Comparison of ENCODE assay signal across 11 cellular contexts in the genomic region with DNA sequence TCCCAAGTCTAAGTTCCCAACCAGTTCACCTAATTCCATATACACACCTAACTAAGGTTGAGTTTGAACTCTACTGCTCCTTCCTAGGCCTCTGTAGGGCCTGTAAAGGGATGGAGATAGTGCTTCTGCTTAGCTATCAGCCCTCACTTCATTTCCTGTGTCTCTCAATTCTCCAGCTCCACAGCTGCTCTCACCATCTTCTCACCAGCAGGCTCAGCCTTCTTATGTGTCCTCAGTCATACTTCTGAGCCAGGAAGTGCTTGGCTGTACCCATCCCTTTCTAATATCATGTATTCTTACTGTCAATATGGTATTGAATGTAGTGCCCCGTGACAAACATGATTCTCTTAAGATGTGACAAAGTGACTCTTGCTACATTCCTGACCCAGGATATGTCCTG.
DNase-seq lines count a peak whose midpoint lies in the region; ATAC-seq and TF ChIP-seq lines count a peak whose summit lies in the region.
"Had no signal": no experiment of that assay in that cellular context is flagged by ENCODE, and none has a peak within 500 bp of the region (broad histone marks: within the 10 kb centered on the region; RNA-seq: fewer than 3 reads in every experiment).

No MANE protein-coding gene starts in this region.

- H3K4me3 Mint-ChIP-seq in naive thymus-derived CD8-positive, alpha-beta T cell = no peak overlapping the region
- H3K4me3 Mint-ChIP-seq in endodermal cell = no peak overlapping the region
- H3K4me3 Mint-ChIP-seq: B cell; CD8-positive, alpha-beta T cell; GM23338 had no signal

- H3K27ac Mint-ChIP-seq in naive thymus-derived CD8-positive, alpha-beta T cell = peak overlapping the region in 6 of 10 donors; percentile 7 to 72 (median 54)
- no peak overlapping the region for H3K27ac Mint-ChIP-seq in endodermal cell
- H3K27ac Mint-ChIP-seq: B cell; CD8-positive, alpha-beta T cell; GM23338 had no signal

- H3K4me1 ChIP-seq in endodermal cell (ENCODE audit: control insufficient read depth, insufficient read depth, low read length) = no peaks in the 10 kb centered on the region
- H3K4me1 ChIP-seq: BLaER1 treated with 17β-estradiol and CSF1 and Interleukin-3, amounts not matched to agents 10 nM and 100 nM had no signal

- TF ChIP-seq CTCF in endodermal cell (conservative IDR thresholded peaks at IDR 0.05) = no peak

- POLR2A ChIA-PET in naive thymus-derived CD8-positive, alpha-beta T cell (lab: Charles Lee) = no interaction called here

- no peaks in the 10 kb centered on the region for H3K9me3 ChIP-seq in endodermal cell (ENCODE audit: control insufficient read depth, low read length)
- H3K9me3 ChIP-seq: BLaER1 treated with 17β-estradiol and CSF1 and Interleukin-3, amounts not matched to agents 10 nM and 100 nM had no signal

- WGBS in endodermal cell (ENCODE audit: insufficient coverage in 1 of 2, insufficient read length in 1 of 2), 2 experiments = 97% methylated on average over 1 of the region's 1 CpG; no CpG with 5 or more reads in 1 of the 2 experiments

- DNase-seq in DMS53 treated with DMSO at 0.1 percent for 48 hours (lab: John Stamatoyannopoulos, UW; ENCODE audit: unreplicated experiment) (peak; percentile 67), NCI-H446 treated with DMSO at 0.1 percent for 48 hours (lab: John Stamatoyannopoulos, UW) (peak; percentile 66), NCI-H345 (lab: John Stamatoyannopoulos, UW) (no peak), endodermal cell (no peak)
- no peak for DNase-seq in naive thymus-derived CD8-positive, alpha-beta T cell
- DNase-seq: Calu3; CD8-positive, alpha-beta T cell had no signal

- peaks cover 6 to 11% (median 7%) of the 10 kb centered on the region in 4 donors for H3K4me1 Mint-ChIP-seq in naive thymus-derived CD8-positive, alpha-beta T cell
- H3K4me1 Mint-ChIP-seq in endodermal cell = no peaks in the 10 kb centered on the region
- H3K4me1 Mint-ChIP-seq: B cell, GM23338 had no signal

- H3K9me3 Mint-ChIP-seq in naive thymus-derived CD8-positive, alpha-beta T cell = peaks cover 0 to 7% (median 0%) of the 10 kb centered on the region in 9 donors
- no peaks in the 10 kb centered on the region for H3K9me3 Mint-ChIP-seq in endodermal cell
- H3K9me3 Mint-ChIP-seq: CD8-positive, alpha-beta T cell; GM23338 had no signal

- ATAC-seq in naive thymus-derived CD8-positive, alpha-beta T cell = no peak
- ATAC-seq in GM19455 (IDR thresholded peaks at IDR 0.05; ENCODE audit: unreplicated experiment) = no peak
- ATAC-seq: CD8-positive, alpha-beta T cell; GM23338 had no signal

- peaks cover 4 to 10% (median 8%) of the 10 kb centered on the region in 3 donors for H3K36me3 Mint-ChIP-seq in naive thymus-derived CD8-positive, alpha-beta T cell
- H3K36me3 Mint-ChIP-seq in endodermal cell (ENCODE audit: low read depth) = no peaks in the 10 kb centered on the region
- H3K36me3 Mint-ChIP-seq: CD8-positive, alpha-beta T cell had no signal

- no peak overlapping the region for H3K9ac ChIP-seq in endodermal cell (ENCODE audit: extremely low read depth, low read length, poor library complexity, severe bottlenecking)
- H3K9ac ChIP-seq: BLaER1 treated with 17β-estradiol and CSF1 and Interleukin-3, amounts not matched to agents 10 nM and 100 nM had no signal

- no peak overlapping the region for H3K27ac ChIP-seq in endodermal cell (ENCODE audit: low read depth, low read length)
- H3K27ac ChIP-seq: BLaER1 treated with 17β-estradiol and CSF1 and Interleukin-3, amounts not matched to agents 10 nM and 100 nM had no signal

- H3K36me3 ChIP-seq in endodermal cell (ENCODE audit: control insufficient read depth, insufficient read depth, low read length) = no peaks in the 10 kb centered on the region

- H3K27me3 Mint-ChIP-seq in naive thymus-derived CD8-positive, alpha-beta T cell = no peaks in the 10 kb centered on the region
- H3K27me3 Mint-ChIP-seq in endodermal cell (ENCODE audit: insufficient read depth) = no peaks in the 10 kb centered on the region
- H3K27me3 Mint-ChIP-seq: B cell had no signal

- no peaks in the 10 kb centered on the region for H3K27me3 ChIP-seq in endodermal cell (ENCODE audit: control insufficient read depth, insufficient read depth, low read length, poor library complexity, severe bottlenecking)
- H3K27me3 ChIP-seq: BLaER1 treated with 17β-estradiol and CSF1 and Interleukin-3, amounts not matched to agents 10 nM and 100 nM had no signal

- no peak overlapping the region for H3K4me3 ChIP-seq in endodermal cell (ENCODE audit: low read length)
- H3K4me3 ChIP-seq: BLaER1 treated with 17β-estradiol and CSF1 and Interleukin-3, amounts not matched to agents 10 nM and 100 nM; GM23338 had no signal

Comparison
In these comparisons a context has a peak if more than half of its experiments do, and no peak if none do; other contexts are left out.
1. DNase-seq: peak in DMS53 treated with DMSO at 0.1 percent for 48 hours (single experiment) and NCI-H446 treated with DMSO at 0.1 percent for 48 hours (single experiment); none in naive thymus-derived CD8-positive, alpha-beta T cell (0 of 10), NCI-H345 (single experiment) and endodermal cell (single experiment).